ENCODE assay signal across 16 cellular contexts in genomic region chr6:137171824-137172733, GRCh38. TPM values are rescaled to one million over a fixed set of nuclear protein-coding genes. Genes with fewer than 3 reads are reported as not detected.
DNase-seq lines count a peak whose midpoint lies in the region; ATAC-seq, FAIRE-seq and TF ChIP-seq lines count a peak whose summit lies in the region.
"Had no signal": no experiment of that assay in that cellular context is flagged by ENCODE, and none has a peak within 500 bp of the region (broad histone marks: within the 10 kb centered on the region; RNA-seq: fewer than 3 reads in every experiment).

No MANE protein-coding gene starts in this region.

- CTCF ChIA-PET in GM12878 (lab: Yijun Ruan, JAX) = interaction anchor here (0.6 to 3.2 kb wide), 14 partner anchors 41 to 493 kb away, joined by 3 to 16 read pairs (median 6); no protein-coding TSS in a partner anchor

- H4K20me1 ChIP-seq in GM12878 (ENCODE audit: control insufficient read depth, insufficient read depth) = no peaks in the 10 kb centered on the region

- H3K4me2 ChIP-seq in GM12878 (ENCODE audit: control insufficient read depth, insufficient read depth) = peak overlapping the region; percentile 53

- no peaks in the 10 kb centered on the region for H3K27me3 ChIP-seq in H7 (ENCODE audit: control insufficient read depth, insufficient read depth, low read length)
- H3K27me3 ChIP-seq in GM12878 (replicated peaks in 1 of 2; ENCODE audit: control insufficient read depth in 2 of 2, insufficient read depth in 2 of 2, low read length in 1 of 2) = no peaks in the 10 kb centered on the region
- no peaks in the 10 kb centered on the region for H3K27me3 ChIP-seq in neutrophil
- H3K27me3 ChIP-seq in adrenal gland = no peaks in the 10 kb centered on the region
- H3K27me3 ChIP-seq: BE2C, upper lobe of left lung had no signal

- WGBS in GM12878 (ENCODE audit: insufficient coverage, insufficient replicate concordance, low lambda C conversion rate, missing lambda C conversion rate) = 36% methylated on average over 13 of the region's 13 CpGs
- 64 to 71% (median 67%) methylated on average over 13 of the region's 13 CpGs for WGBS in adrenal gland, 4 donors

- no peak overlapping the region for H3K27ac Mint-ChIP-seq in HFFc6
- H3K27ac Mint-ChIP-seq: activated naive CD4-positive, alpha-beta T cell treated with anti-CD3 and anti-CD28 coated beads, Interleukin-2, amount 10 ng/mL, durations not matched to agents 7 days and 5 days had no signal

- no peak for FAIRE-seq in GM12878 (lab: Jason Lieb, UNC)
- FAIRE-seq: bronchial epithelial cell had no signal

- DNase-seq in GM13977 (ENCODE audit: low spot score) (peak; percentile 32), H7 (peak; percentile 16), GM12878 (ENCODE audit: low read depth, low spot score) (peak; percentile 68), adrenal gland (no peak), HFFc6 (no peak)
- DNase-seq in effector CD8-positive, alpha-beta T cell (lab: John Stamatoyannopoulos, UW) = no peak
- DNase-seq in activated CD4-positive, alpha-beta T cell treated with anti-CD3 and anti-CD28 coated beads, Interleukin-2, amount 50 U/mL, for 48 hours = no peak
- DNase-seq: activated naive CD4-positive, alpha-beta T cell treated with anti-CD3 and anti-CD28 coated beads, Interleukin-2, amount 10 ng/mL, durations not matched to agents 7 days and 5 days; BE2C; NCI-H1105; upper lobe of left lung had no signal

- H3K9me3 ChIP-seq in GM12878 (replicated peaks; ENCODE audit: control insufficient read depth, insufficient read depth, low read length) (peaks cover 13% of the 10 kb centered on the region; the same call in 2 of the 3 replicates), neutrophil (no peaks in the 10 kb centered on the region), adrenal gland (replicated peaks in 1 of 3) (no peaks in the 10 kb centered on the region)
- H3K9me3 ChIP-seq: BE2C, upper lobe of left lung had no signal

- H3K36me3 ChIP-seq in H7 (replicated peaks; ENCODE audit: control insufficient read depth, insufficient read depth, low read length) (no peaks in the 10 kb centered on the region), GM12878 (ENCODE audit: control insufficient read depth in 2 of 2, insufficient read depth in 2 of 2, low read length in 1 of 2) (no peaks in the 10 kb centered on the region), neutrophil (no peaks in the 10 kb centered on the region), adrenal gland (replicated peaks in 1 of 2) (no peaks in the 10 kb centered on the region)
- H3K36me3 ChIP-seq: BE2C, upper lobe of left lung had no signal

- no peak overlapping the region for H3K4me3 Mint-ChIP-seq in HFFc6
- H3K4me3 Mint-ChIP-seq: activated naive CD4-positive, alpha-beta T cell treated with anti-CD3 and anti-CD28 coated beads, Interleukin-2, amount 10 ng/mL, durations not matched to agents 7 days and 5 days had no signal

- no peaks in the 10 kb centered on the region for H3K4me1 Mint-ChIP-seq in HFFc6 (ENCODE audit: low read depth)

- TF ChIP-seq RAD21 in GM12878 (IDR thresholded peaks at IDR 0.05; ENCODE audit: insufficient read depth, low read depth, low read length) = peak; percentile 18; the same call in 1 of the 2 replicates

- peaks cover 11% of the 10 kb centered on the region; the same call in 1 of the 2 replicates for H3K27me3 Mint-ChIP-seq in HFFc6 (ENCODE audit: insufficient read depth)

- peak overlapping the region; percentile 42 for H3K9ac ChIP-seq in GM12878 (ENCODE audit: control insufficient read depth, insufficient read depth, low read length)

- peak; percentile 86 for ATAC-seq in GM12878
- ATAC-seq: HCT116, SK-N-SH treated with all-trans-retinoic acid at 6 μM for 48 hours had no signal

- no peaks in the 10 kb centered on the region for H3K9me3 Mint-ChIP-seq in HFFc6

- intact Hi-C loops in GM12878 (cut with micrococcal nuclease; ENCODE audit: unreplicated experiment) (no loop called here), adrenal gland (cut with DNase I) (no loop called here)

- SMC1A ChIA-PET in GM12878 (lab: Charles Lee; ENCODE audit: uncharacterized antibody, unreplicated experiment) = interaction anchor here (0.6 to 9.7 kb wide), 39 partner anchors 9 to 469 kb away, joined by 3 to 293 read pairs (median 5); no protein-coding TSS in a partner anchor

- H3K4me3 ChIP-seq in H7 (ENCODE audit: insufficient read depth, low read depth, low read length) = no peak overlapping the region
- 0 out of 2 replicates have a peak overlapping the region, but pooled peaks have one; percentile 1 for H3K4me3 ChIP-seq in GM12878
- H3K4me3 ChIP-seq in neutrophil (ENCODE audit: low read depth in 1 of 2, low read length in 1 of 2) = no peak overlapping the region
- no peak overlapping the region for H3K4me3 ChIP-seq in adrenal gland
- H3K4me3 ChIP-seq: upper lobe of left lung had no signal

- peak overlapping the region; percentile 22 for H2AFZ ChIP-seq in GM12878 (ENCODE audit: control insufficient read depth, low read depth, low read length)

- TF ChIP-seq POLR2A in GM12878 (IDR thresholded peaks at IDR 0.05; ENCODE audit: low read depth, low read length) (0 out of 2 replicates have a peak, but pooled peaks have one; percentile 31), adrenal gland (IDR thresholded peaks at IDR 0.05) (no peak)

- POLR2A ChIA-PET in GM12878 (lab: Charles Lee) = interaction anchor here (0.8 to 2.7 kb wide), 20 partner anchors 10 to 90 kb away, joined by 3 to 18 read pairs (median 4); no protein-coding TSS in a partner anchor

- H3K4me1 ChIP-seq in GM12878 (ENCODE audit: control insufficient read depth, insufficient read depth, low read length) = peaks cover 51% of the 10 kb centered on the region
- peaks cover 1 to 14% of the 10 kb centered on the region in 2 experiments for H3K4me1 ChIP-seq in neutrophil (ENCODE audit: control insufficient read depth in 1 of 2, insufficient read depth in 1 of 2, low read depth in 1 of 2, low read length in 1 of 2)
- H3K4me1 ChIP-seq in adrenal gland (replicated peaks in 1 of 2) = peaks cover 0 to 10% of the 10 kb centered on the region in 2 donors
- H3K4me1 ChIP-seq: BE2C, upper lobe of left lung had no signal

- no peaks in the 10 kb centered on the region for H3K36me3 Mint-ChIP-seq in HFFc6 (ENCODE audit: low read depth)
- H3K36me3 Mint-ChIP-seq: activated naive CD4-positive, alpha-beta T cell treated with anti-CD3 and anti-CD28 coated beads, Interleukin-2, amount 10 ng/mL, durations not matched to agents 7 days and 5 days had no signal

- in situ Hi-C loops in GM13977 (cut with MboI; ENCODE audit: low pct_unique_long_range_greater_than_20kb, low sequenced_read_pairs, unreplicated experiment) = no loop called here
- in situ Hi-C loops in GM12878 (cut with MboI) = no loop called here

- H3K79me2 ChIP-seq in GM12878 (ENCODE audit: control insufficient read depth, insufficient read depth, low read length) = no peaks in the 10 kb centered on the region; the same call in 1 of the 2 replicates

- H3K27ac ChIP-seq in GM12878 (ENCODE audit: control insufficient read depth, insufficient read depth) = peak overlapping the region; percentile 84
- H3K27ac ChIP-seq in neutrophil = peak overlapping the region; percentile 26
- H3K27ac ChIP-seq in adrenal gland = no peak overlapping the region
- H3K27ac ChIP-seq: upper lobe of left lung had no signal

- TF ChIP-seq CTCF in GM13977 (IDR thresholded peaks at IDR 0.05; ENCODE audit: extremely low read depth, insufficient read depth, missing control alignments) (no peak), GM12878 (IDR thresholded peaks at IDR 0.05 in 2 of 3, conservative IDR thresholded peaks at IDR 0.05 in 1 of 3; ENCODE audit: control insufficient read depth in 2 of 3, extremely low read depth in 1 of 3, insufficient read depth in 1 of 3, low read depth in 3 of 3, low read length in 3 of 3) (no peak), neutrophil (IDR thresholded peaks at IDR 0.05) (no peak), adrenal gland (IDR thresholded peaks at IDR 0.05) (no peak), HFFc6 (IDR thresholded peaks at IDR 0.05) (no peak)

- RAD21 ChIA-PET in GM12878 (lab: Charles Lee; ENCODE audit: unreplicated experiment) = interaction anchor here (0.6 to 11.3 kb wide), 24 partner anchors 10 to 142 kb away, joined by 3 to 500 read pairs (median 6); no protein-coding TSS in a partner anchor

- peak; percentile 51 to 64; a peak in 1 of 4 replicates for TF ChIP-seq EP300 in GM12878 (IDR thresholded peaks at IDR 0.05; ENCODE audit: borderline replicate concordance in 1 of 2, control insufficient read depth in 1 of 2, low read depth in 2 of 2, low read length in 2 of 2)

- TSS peak; percentile 66 for BruUV-seq in GM12878 (replicated peaks; lab: Mats Ljungman, UMichigan)

RNA-seq across cellular contexts. Expression of gene IL22RA2, which starts 1.4 kb away (rescaled TPM):
- total RNA-seq in H7 (2014; rRNA removed; shearing (Covaris generic)) = not detected in 2 replicates
- not detected in 2 replicates for total RNA-seq in GM12878 (2013; cell fraction: nucleolus; rRNA removed)
- 0.06 and 0.16 TPM in 2 replicates for total RNA-seq in GM12878 (2014; rRNA removed)
- 0.14 and 0.18 TPM in 2 replicates for total RNA-seq in GM12878 (2014; rRNA removed; fragmentation: Illumina TruSeq; extraction: Trizol)
- 0.08 and 0.18 TPM in 2 replicates for total RNA-seq in GM12878 (2021)
- polyA plus RNA-seq in GM12878 (2011; ENCODE audit: low read depth) = not detected
- polyA plus RNA-seq in GM12878 (2011; rRNA removed) = 0.05 and 0.09 TPM in 2 replicates
- polyA plus RNA-seq in GM12878 (2011; cell fraction: cytosol; rRNA removed) = 0.01 TPM in 1 of 2 replicates, not detected in the other
- polyA plus RNA-seq in GM12878 (2011; cell fraction: nucleus; rRNA removed) = not detected in 2 replicates
- polyA plus RNA-seq in GM12878 (2012) = 0.20 and 0.28 TPM in 2 replicates
- polyA plus RNA-seq in GM12878 (2014; fragmentation: Illumina TruSeq; extraction: Trizol) = 0.09 TPM in 1 of 2 replicates, not detected in the other
- under 1 TPM in 1 of 2 experiments, not detected in 1; 0.22 TPM for polyA plus RNA-seq in GM12878 (2014; fragmentation: Nextera tagmentation; extraction: Ambion mirVana)
- 0.05 and 0.06 TPM in 2 replicates for polyA plus RNA-seq in GM12878 (2014; rRNA removed)
- not detected for polyA plus RNA-seq in GM12878 (2016; fragmentation: Nextera tagmentation; extraction: Ambion mirVana)
- polyA minus RNA-seq in GM12878 (2011; rRNA and poly(A)+ RNA removed) = not detected in 2 replicates
- not detected in 2 replicates for polyA minus RNA-seq in GM12878 (2011; cell fraction: cytosol; rRNA and poly(A)+ RNA removed)
- polyA minus RNA-seq in GM12878 (2011; cell fraction: nucleus; rRNA and poly(A)+ RNA removed) = not detected in 2 replicates
- not detected for total RNA-seq in adrenal gland
- not detected for polyA plus RNA-seq in adrenal gland
- not detected for total RNA-seq in HFFc6 (2021; fragmentation: NEBNext Ultra II Directional; extraction: Animal tissue kit (Norgen Biotek cat#: 25700))
- total RNA-seq: bronchial epithelial cell, kidney epithelial cell, upper lobe of left lung had no signal

RNA-seq across cellular contexts. Expression of gene IFNGR1, which starts 47.1 kb away (rescaled TPM):
- total RNA-seq in H7 (2014; rRNA removed; shearing (Covaris generic)) = 21.8 and 24.7 TPM in 2 replicates
- 290 and 314 TPM in 2 replicates for total RNA-seq in GM12878 (2013; cell fraction: nucleolus; rRNA removed)
- 121 and 148 TPM in 2 replicates for total RNA-seq in GM12878 (2014; rRNA removed)
- 159 and 161 TPM in 2 replicates for total RNA-seq in GM12878 (2014; rRNA removed; fragmentation: Illumina TruSeq; extraction: Trizol)
- 89.0 and 95.4 TPM in 2 replicates for total RNA-seq in GM12878 (2021)
- 72.9 TPM for polyA plus RNA-seq in GM12878 (2011; ENCODE audit: low read depth)
- polyA plus RNA-seq in GM12878 (2011; rRNA removed) = 258 and 363 TPM in 2 replicates
- 78.2 and 88.9 TPM in 2 replicates for polyA plus RNA-seq in GM12878 (2011; cell fraction: cytosol; rRNA removed)
- 69.4 and 105 TPM in 2 replicates for polyA plus RNA-seq in GM12878 (2011; cell fraction: nucleus; rRNA removed)
- 102 and 129 TPM in 2 replicates for polyA plus RNA-seq in GM12878 (2012)
- polyA plus RNA-seq in GM12878 (2014; fragmentation: Illumina TruSeq; extraction: Trizol) = 155 and 200 TPM in 2 replicates
- 100 to 1,000 TPM; 182 to 296 TPM for polyA plus RNA-seq in GM12878 (2014; fragmentation: Nextera tagmentation; extraction: Ambion mirVana)
- 96.0 and 113 TPM in 2 replicates for polyA plus RNA-seq in GM12878 (2014; rRNA removed)
- polyA plus RNA-seq in GM12878 (2016; fragmentation: Nextera tagmentation; extraction: Ambion mirVana) = 10 to 100 TPM; 95.2 to 99.1 TPM
- polyA minus RNA-seq in GM12878 (2011; rRNA and poly(A)+ RNA removed) = 81.9 and 114 TPM in 2 replicates
- polyA minus RNA-seq in GM12878 (2011; cell fraction: cytosol; rRNA and poly(A)+ RNA removed) = 53.1 and 61.7 TPM in 2 replicates
- polyA minus RNA-seq in GM12878 (2011; cell fraction: nucleus; rRNA and poly(A)+ RNA removed) = 99.3 and 99.9 TPM in 2 replicates
- total RNA-seq in adrenal gland = 100 to 1,000 TPM in 1 of 8 donors, 10 to 100 TPM in 7; 55.5 to 104 (median 73.3) TPM
- 100 to 1,000 TPM in 1 of 3 donors, 10 to 100 TPM in 2; 61.5 to 110 (median 65.0) TPM for polyA plus RNA-seq in adrenal gland
- 10 to 100 TPM; 24.1 to 29.0 (median 26.1) TPM for total RNA-seq in HFFc6 (2021; fragmentation: NEBNext Ultra II Directional; extraction: Animal tissue kit (Norgen Biotek cat#: 25700))

Comparison
In these comparisons a context has a peak if more than half of its experiments do, and no peak if none do; other contexts are left out.
1. DNase-seq: peak in GM13977 (single experiment), H7 (single experiment) and GM12878 (single experiment); none in adrenal gland (0 of 7), effector CD8-positive, alpha-beta T cell (single experiment), activated CD4-positive, alpha-beta T cell treated with anti-CD3 and anti-CD28 coated beads, Interleukin-2, amount 50 U/mL, for 48 hours (0 of 2) and HFFc6 (single experiment).
2. H3K27ac ChIP-seq: peak in GM12878 (single experiment) and neutrophil (single experiment); none in adrenal gland (0 of 5).